23 cellular contexts compared by ENCODE assay signal in genomic region chr2:86461042-86461743, GRCh38.
"Had no signal": no experiment of that assay in that cellular context is flagged by ENCODE, and none has a peak within 500 bp of the region (broad histone marks: within the 10 kb centered on the region; RNA-seq: fewer than 3 reads in every experiment).

No MANE protein-coding gene starts in this region.

- DNase-seq: activated B cell treated with CpG ODN at 0.5 μM for 24 hours; activated CD8-positive, alpha-beta memory T cell treated with anti-CD3 and anti-CD28 coated beads for 24 hours; activated gamma-delta T cell; activated naive CD4-positive, alpha-beta T cell treated with anti-CD3 and anti-CD28 coated beads, Interleukin-2, amount 50 U/mL, for 16 hours; anterior cingulate cortex; body of pancreas; cerebellar nuclear complex; colonic mucosa; effector memory CD4-positive, alpha-beta T cell; erythroblast; islet precursor cell; left ventricle myocardium superior; mucosa of descending colon; nephron progenitor cell; right lobe of liver; stimulated activated CD4-positive, alpha-beta T cell treated with anti-CD3 and anti-CD28 coated beads, Interleukin-2, amount 100 ng/mL, for 48 hours; stimulated activated naive CD8-positive, alpha-beta T cell treated with anti-CD3 and anti-CD28 coated beads, Interleukin-15, Interleukin-2, amounts not matched to agents 100 U/mL and 50 U/mL, for 24 hours; testis; transverse colon had no signal

- H3K27ac Mint-ChIP-seq: activated B cell treated with CpG ODN at 0.5 μM for 24 hours, nephron progenitor cell, progenitor cell of endocrine pancreas had no signal

- ATAC-seq: body of pancreas; gastroesophageal sphincter; left ventricle myocardium superior; right lobe of liver; stimulated activated naive CD8-positive, alpha-beta T cell treated with anti-CD3 and anti-CD28 coated beads, Interleukin-15, Interleukin-2, amounts not matched to agents 100 U/mL and 50 U/mL, for 24 hours had no signal

- H3K9me3 ChIP-seq: body of pancreas, colonic mucosa, gastroesophageal sphincter, mucosa of descending colon, neutrophil, right lobe of liver, testis, transverse colon had no signal

- H3K27me3 Mint-ChIP-seq: activated B cell treated with CpG ODN at 0.5 μM for 24 hours, progenitor cell of endocrine pancreas had no signal

- H3K4me3 Mint-ChIP-seq: activated B cell treated with CpG ODN at 0.5 μM for 24 hours, nephron progenitor cell had no signal

- H3K27ac ChIP-seq: body of pancreas, colonic mucosa, hepatocyte, neutrophil, right lobe of liver, testis, transverse colon had no signal

- H3K9me3 Mint-ChIP-seq: activated B cell treated with CpG ODN at 0.5 μM for 24 hours, nephron progenitor cell had no signal

- H3K4me3 ChIP-seq: body of pancreas, colonic mucosa, gastroesophageal sphincter, hepatocyte, mucosa of descending colon, right lobe of liver, testis, transverse colon had no signal

- H3K4me1 ChIP-seq: colonic mucosa, right lobe of liver, testis had no signal

- H3K4me1 Mint-ChIP-seq: activated B cell treated with CpG ODN at 0.5 μM for 24 hours, nephron progenitor cell had no signal

- H3K27me3 ChIP-seq: body of pancreas, colonic mucosa, gastroesophageal sphincter, hepatocyte, neutrophil, right lobe of liver, testis, transverse colon had no signal
